In the genomic region with DNA sequence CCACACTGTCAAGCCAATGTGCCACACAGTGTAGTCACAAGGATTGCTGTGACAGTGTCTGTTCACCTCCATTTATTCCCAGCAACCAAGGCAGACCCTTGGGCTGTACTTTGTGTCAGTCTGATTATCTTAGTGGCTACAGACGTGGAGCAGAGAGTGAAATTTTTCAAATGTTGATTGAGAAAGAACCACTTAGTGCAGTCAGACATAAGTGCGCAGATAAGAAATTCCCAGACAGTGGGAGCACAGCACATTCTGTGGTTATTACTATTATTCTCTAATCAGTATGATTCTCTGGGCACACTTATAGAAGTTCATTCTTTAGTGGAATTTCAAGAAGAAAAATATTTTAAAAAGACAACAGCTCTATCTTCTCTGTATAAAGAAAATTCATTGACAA, we compare ENCODE assay signal across 19 cellular contexts.
DNase-seq lines count a peak whose midpoint lies in the region; FAIRE-seq and TF ChIP-seq lines count a peak whose summit lies in the region.
"Had no signal": no experiment of that assay in that cellular context is flagged by ENCODE, and none has a peak within 500 bp of the region (broad histone marks: within the 10 kb centered on the region; RNA-seq: fewer than 3 reads in every experiment).

No MANE protein-coding gene starts in this region.

- H3K27ac Mint-ChIP-seq in neural crest cell (ENCODE audit: unreplicated experiment), result peak overlapping the region; percentile 35
- H3K27ac Mint-ChIP-seq: CD4-positive, CD25-positive, alpha-beta regulatory T cell; CD8-positive, alpha-beta T cell; GM23338; HFFc6 had no signal

- no peaks in the 10 kb centered on the region for H3K4me1 Mint-ChIP-seq in neural crest cell
- H3K4me1 Mint-ChIP-seq: CD4-positive, CD25-positive, alpha-beta regulatory T cell had no signal

- H3K4me3 Mint-ChIP-seq in neural crest cell, result no peak overlapping the region
- H3K4me3 Mint-ChIP-seq: CD4-positive, CD25-positive, alpha-beta regulatory T cell; CD8-positive, alpha-beta T cell; GM23338; HFFc6 had no signal

- H3K27ac ChIP-seq in WERI-Rb-1 (peak overlapping the region; percentile 54), spleen (no peak overlapping the region)

- H3K27me3 ChIP-seq in WERI-Rb-1 (ENCODE audit: insufficient read depth, low read depth, severe bottlenecking), result no peaks in the 10 kb centered on the region
- H3K27me3 ChIP-seq in spleen (replicated peaks in 1 of 7), result no peaks in the 10 kb centered on the region

- intact Hi-C loops in spleen (cut with DNase I; ENCODE audit: low total_unique reads) (no loop called here), posterior vena cava (cut with DNase I) (no loop called here)

- no peaks in the 10 kb centered on the region for H3K9me3 ChIP-seq in WERI-Rb-1 (ENCODE audit: severe bottlenecking)
- H3K9me3 ChIP-seq in spleen, result no peaks in the 10 kb centered on the region
- H3K9me3 ChIP-seq: Caco-2, HAP-1 had no signal

- no peak for FAIRE-seq in frontal cortex (lab: Jason Lieb, UNC)
- FAIRE-seq: G401.6, GM12878, GM19239 had no signal

- no peaks in the 10 kb centered on the region for H3K27me3 Mint-ChIP-seq in neural crest cell (ENCODE audit: low read depth)
- H3K27me3 Mint-ChIP-seq: CD4-positive, CD25-positive, alpha-beta regulatory T cell had no signal

- no peaks in the 10 kb centered on the region for H3K36me3 Mint-ChIP-seq in neural crest cell (ENCODE audit: low read depth)
- H3K36me3 Mint-ChIP-seq: CD4-positive, CD25-positive, alpha-beta regulatory T cell; CD8-positive, alpha-beta T cell had no signal

- 78 to 87% (median 82%) methylated on average over 2 of the region's 2 CpGs for WGBS in spleen, 5 donors

- no peak for TF ChIP-seq CTCF in WERI-Rb-1 (IDR thresholded peaks at IDR 0.05; ENCODE audit: low read depth, low read length)
- no peak for TF ChIP-seq CTCF in fibroblast of pulmonary artery (IDR thresholded peaks at IDR 0.05; ENCODE audit: low read length, missing control alignments)
- TF ChIP-seq CTCF in neural crest cell (conservative IDR thresholded peaks at IDR 0.05), result no peak
- no peak for TF ChIP-seq CTCF in spleen (IDR thresholded peaks at IDR 0.05 in 8 of 11, conservative IDR thresholded peaks at IDR 0.05 in 3 of 11)

- H3K4me3 ChIP-seq in WERI-Rb-1 (ENCODE audit: low read depth, low read length), result no peak overlapping the region
- no peak overlapping the region for H3K4me3 ChIP-seq in fibroblast of pulmonary artery (replicated peaks; ENCODE audit: low read depth, low read length)
- H3K4me3 ChIP-seq in spleen, result no peak overlapping the region
- H3K4me3 ChIP-seq: GM12878, GM23338, HAP-1 had no signal

- H3K36me3 ChIP-seq in WERI-Rb-1 (no peaks in the 10 kb centered on the region), spleen (no peaks in the 10 kb centered on the region)
- H3K36me3 ChIP-seq: HAP-1 had no signal

- DNase-seq in WERI-Rb-1, result no peak
- peak; percentile 82 for DNase-seq in amniotic epithelial cell (ENCODE audit: low read depth)
- peak; percentile 25 for DNase-seq in fibroblast of pulmonary artery (ENCODE audit: low read depth)
- DNase-seq in neural crest cell (ENCODE audit: low read depth, low spot score), result no peak
- no peak for DNase-seq in frontal cortex (ENCODE audit: low spot score in 2 of 2)
- no peak for DNase-seq in spleen
- DNase-seq in posterior vena cava (ENCODE audit: low spot score), result no peak
- DNase-seq: C1 segment of cervical spinal cord; Caco-2; CD4-positive, CD25-positive, alpha-beta regulatory T cell; CD8-positive, alpha-beta T cell; DMS153; DND-41; HFFc6 had no signal

- TF ChIP-seq POLR2A in spleen (IDR thresholded peaks at IDR 0.05), result no peak

- no peaks in the 10 kb centered on the region for H3K9me3 Mint-ChIP-seq in neural crest cell
- H3K9me3 Mint-ChIP-seq: CD8-positive, alpha-beta T cell; GM23338; HFFc6 had no signal

- no peaks in the 10 kb centered on the region for H3K4me1 ChIP-seq in spleen
- H3K4me1 ChIP-seq: Caco-2 had no signal

Comparison
In these comparisons a context has a peak if more than half of its experiments do, and no peak if none do; other contexts are left out.
1. DNase-seq: peak in amniotic epithelial cell (single experiment) and fibroblast of pulmonary artery (single experiment); none in WERI-Rb-1 (single experiment), neural crest cell (single experiment), frontal cortex (0 of 2), spleen (single experiment) and posterior vena cava (single experiment).